Comparison of ENCODE assay signal across 14 cellular contexts in genomic region chr14:50020799-50021198, GRCh38.
DNase-seq lines count a peak whose midpoint lies in the region; ATAC-seq and TF ChIP-seq lines count a peak whose summit lies in the region.
"Had no signal": no experiment of that assay in that cellular context is flagged by ENCODE, and none has a peak within 500 bp of the region (broad histone marks: within the 10 kb centered on the region; RNA-seq: fewer than 3 reads in every experiment).

No MANE protein-coding gene starts in this region.

- no peak for TF ChIP-seq POLR2A in upper lobe of left lung (IDR thresholded peaks at IDR 0.05)

- H3K27me3 Mint-ChIP-seq in CD4-positive, CD25-positive, alpha-beta regulatory T cell: no peaks in the 10 kb centered on the region
- no peaks in the 10 kb centered on the region for H3K27me3 Mint-ChIP-seq in memory B cell

- H3K4me1 Mint-ChIP-seq in CD4-positive, CD25-positive, alpha-beta regulatory T cell: peaks cover 10 to 32% (median 24%) of the 10 kb centered on the region in 4 donors
- H3K4me1 Mint-ChIP-seq in memory B cell: peaks cover 11% of the 10 kb centered on the region

- no peaks in the 10 kb centered on the region for H3K27me3 ChIP-seq in CD4-positive, CD25-positive, alpha-beta regulatory T cell (ENCODE audit: control insufficient read depth, insufficient read depth, low read length)
- no peaks in the 10 kb centered on the region for H3K27me3 ChIP-seq in upper lobe of left lung
- H3K27me3 ChIP-seq: right atrium auricular region had no signal

- H3K4me3 ChIP-seq in CD4-positive, CD25-positive, alpha-beta regulatory T cell (ENCODE audit: low read depth, low read length): peak overlapping the region; percentile 61
- no peak overlapping the region for H3K4me3 ChIP-seq in upper lobe of left lung
- H3K4me3 ChIP-seq: GM23338, lung, right atrium auricular region had no signal

- H3K9me3 Mint-ChIP-seq in CD4-positive, CD25-positive, alpha-beta regulatory T cell: peaks cover 0 to 16% (median 4%) of the 10 kb centered on the region in 7 donors
- H3K9me3 Mint-ChIP-seq in activated naive CD4-positive, alpha-beta T cell treated with anti-CD3 and anti-CD28 coated beads, Interleukin-2, amount 50 U/mL, for 72 hours: peaks cover 16% of the 10 kb centered on the region in 2 donors
- peaks cover 5% of the 10 kb centered on the region for H3K9me3 Mint-ChIP-seq in memory B cell

- no peak for ATAC-seq in CD4-positive, CD25-positive, alpha-beta regulatory T cell (ENCODE audit: low read depth in 2 of 2)
- ATAC-seq in activated naive CD4-positive, alpha-beta T cell treated with anti-CD3 and anti-CD28 coated beads, Interleukin-2, amount 50 U/mL, for 72 hours: no peak
- ATAC-seq in memory B cell (ENCODE audit: low read depth) (no peak), upper lobe of left lung (ENCODE audit: low FRiP score in 2 of 2) (no peak), HG03108 (IDR thresholded peaks at IDR 0.05; ENCODE audit: unreplicated experiment) (no peak)
- ATAC-seq: GM23338 had no signal

- no peak for DNase-seq in CD4-positive, CD25-positive, alpha-beta regulatory T cell
- DNase-seq in EH (ENCODE audit: low read depth): peak; percentile 45
- no peak for DNase-seq in activated naive CD4-positive, alpha-beta T cell treated with anti-CD3 and anti-CD28 coated beads, Interleukin-2, amount 50 U/mL, for 72 hours (ENCODE audit: low spot score in 2 of 2)
- no peak for DNase-seq in memory B cell (ENCODE audit: low spot score in 2 of 2)
- DNase-seq in upper lobe of left lung: no peak
- no peak for DNase-seq in AG08396 (ENCODE audit: low spot score)
- DNase-seq: KG1; NCI-H2029 treated with DMSO at 0.1 percent for 48 hours; NK-92 treated with Interleukin-12 subunit alpha and Interleukin-12 subunit beta, amount 100 ng/mL, for 24 hours; SK-N-SH had no signal

- no peak for TF ChIP-seq EP300 in upper lobe of left lung (IDR thresholded peaks at IDR 0.05)

- H3K36me3 Mint-ChIP-seq in CD4-positive, CD25-positive, alpha-beta regulatory T cell: peaks cover 21% of the 10 kb centered on the region
- H3K36me3 Mint-ChIP-seq in activated naive CD4-positive, alpha-beta T cell treated with anti-CD3 and anti-CD28 coated beads, Interleukin-2, amount 50 U/mL, for 72 hours: peaks cover 48 to 65% of the 10 kb centered on the region in 2 donors
- peaks cover 22% of the 10 kb centered on the region for H3K36me3 Mint-ChIP-seq in memory B cell

- H3K36me3 ChIP-seq in CD4-positive, CD25-positive, alpha-beta regulatory T cell (ENCODE audit: control insufficient read depth, insufficient read depth, low read length): no peaks in the 10 kb centered on the region
- H3K36me3 ChIP-seq in upper lobe of left lung: no peaks in the 10 kb centered on the region
- H3K36me3 ChIP-seq: right atrium auricular region had no signal

- no peak overlapping the region for H3K27ac ChIP-seq in CD4-positive, CD25-positive, alpha-beta regulatory T cell (ENCODE audit: insufficient read depth, low read length, poor library complexity, severe bottlenecking)
- no peak overlapping the region for H3K27ac ChIP-seq in upper lobe of left lung
- H3K27ac ChIP-seq: right atrium auricular region had no signal

- H3K27ac Mint-ChIP-seq in CD4-positive, CD25-positive, alpha-beta regulatory T cell: peak overlapping the region in 2 of 3 donors; percentile 88 to 89
- H3K27ac Mint-ChIP-seq in activated naive CD4-positive, alpha-beta T cell treated with anti-CD3 and anti-CD28 coated beads, Interleukin-2, amount 50 U/mL, for 72 hours: peak overlapping the region; percentile 26 to 78
- peak overlapping the region; percentile 5 for H3K27ac Mint-ChIP-seq in memory B cell
- H3K27ac Mint-ChIP-seq: GM23338 had no signal

- peaks cover 1 to 8% of the 10 kb centered on the region in 2 experiments for H3K9me3 ChIP-seq in CD4-positive, CD25-positive, alpha-beta regulatory T cell (ENCODE audit: control insufficient read depth in 2 of 2, low read length in 2 of 2)
- peaks cover 0 to 7% (median 3%) of the 10 kb centered on the region in 4 donors for H3K9me3 ChIP-seq in upper lobe of left lung

- no peak for TF ChIP-seq CTCF in upper lobe of left lung (IDR thresholded peaks at IDR 0.05)

- H3K4me1 ChIP-seq in CD4-positive, CD25-positive, alpha-beta regulatory T cell (ENCODE audit: control insufficient read depth, insufficient read depth, low read length, poor library complexity, severe bottlenecking): peaks cover 15% of the 10 kb centered on the region
- peaks cover 0 to 4% (median 0%) of the 10 kb centered on the region in 4 donors for H3K4me1 ChIP-seq in upper lobe of left lung

- peak overlapping the region in 2 of 4 donors; percentile 44 to 52 for H3K4me3 Mint-ChIP-seq in CD4-positive, CD25-positive, alpha-beta regulatory T cell
- H3K4me3 Mint-ChIP-seq in memory B cell: peak overlapping the region; percentile 58
- H3K4me3 Mint-ChIP-seq: GM23338 had no signal

Comparison
In these comparisons a context has a peak if more than half of its experiments do, and no peak if none do; other contexts are left out.
1. H3K27ac Mint-ChIP-seq: peak in every context shown above with its lines; median percentile 88 in CD4-positive, CD25-positive, alpha-beta regulatory T cell; 52 in activated naive CD4-positive, alpha-beta T cell treated with anti-CD3 and anti-CD28 coated beads, Interleukin-2, amount 50 U/mL, for 72 hours; 5 in memory B cell.